Comparison of ENCODE assay signal across 22 cellular contexts in genomic region chr1:230099435-230099834, GRCh38. TPM values are rescaled to one million over a fixed set of nuclear protein-coding genes. Genes with fewer than 3 reads are reported as not detected.
DNase-seq lines count a peak whose midpoint lies in the region; TF ChIP-seq lines count a peak whose summit lies in the region.
"Had no signal": no experiment of that assay in that cellular context is flagged by ENCODE, and none has a peak within 500 bp of the region (broad histone marks: within the 10 kb centered on the region; RNA-seq: fewer than 3 reads in every experiment).

No MANE protein-coding gene starts in this region.

- 88% methylated on average over 1 of the region's 1 CpG for WGBS in esophagus muscularis mucosa
- 100% methylated on average over 1 of the region's 1 CpG for whole genome bisulfite sequencing in hepatocyte (ENCODE audit: low lambda C conversion rate, missing lambda C conversion rate)

- no peak overlapping the region for H3K27ac Mint-ChIP-seq in CD8-positive, alpha-beta memory T cell
- H3K27ac Mint-ChIP-seq in activated T-cell treated with anti-CD3 and anti-CD28 coated beads, Interleukin-2, amount 50 U/mL, for 24 hours: no peak overlapping the region
- H3K27ac Mint-ChIP-seq: T-helper 1 cell treated with Interleukin-12 subunit alpha and Interleukin-12 subunit beta and Interleukin-4 antibody, amounts not matched to agents 30 μg/mL and 1 μg/mL, for 36 hours had no signal

- H3K4me1 Mint-ChIP-seq in CD8-positive, alpha-beta memory T cell: peaks cover 37 to 62% (median 49%) of the 10 kb centered on the region in 3 donors
- peaks cover 52% of the 10 kb centered on the region for H3K4me1 Mint-ChIP-seq in activated T-cell treated with anti-CD3 and anti-CD28 coated beads, Interleukin-2, amount 50 U/mL, for 24 hours (ENCODE audit: low read depth)

- no peak for TF ChIP-seq POLR2A in esophagus muscularis mucosa (IDR thresholded peaks at IDR 0.05; ENCODE audit: low read depth)

- CTCF ChIA-PET in CD8-positive, alpha-beta memory T cell (lab: Charles Lee): interaction anchor here (1.2 kb wide), 1 partner anchor 12 kb away, joined by 3 read pairs; no protein-coding TSS in a partner anchor

- no peak overlapping the region for H3K4me3 Mint-ChIP-seq in CD8-positive, alpha-beta memory T cell
- H3K4me3 Mint-ChIP-seq in activated T-cell treated with anti-CD3 and anti-CD28 coated beads, Interleukin-2, amount 50 U/mL, for 24 hours: no peak overlapping the region
- H3K4me3 Mint-ChIP-seq: T-helper 1 cell treated with Interleukin-12 subunit alpha and Interleukin-12 subunit beta and Interleukin-4 antibody, amounts not matched to agents 30 μg/mL and 1 μg/mL, for 36 hours had no signal

- H3K27ac ChIP-seq in BLaER1: 0 out of 2 replicates have a peak overlapping the region, but pooled peaks have one; percentile 20
- H3K27ac ChIP-seq in esophagus muscularis mucosa (replicated peaks in 1 of 4): peak overlapping the region in 3 of 4 donors; percentile 7 to 83 (median 82)
- H3K27ac ChIP-seq in hepatocyte: no peak overlapping the region
- no peak overlapping the region for H3K27ac ChIP-seq in CD8-positive, alpha-beta memory T cell (ENCODE audit: low read depth, low read length)
- H3K27ac ChIP-seq: HL-60, Peyer's patch, SJCRH30 had no signal

- no peaks in the 10 kb centered on the region for H3K9me2 ChIP-seq in hepatocyte (replicated peaks; ENCODE audit: insufficient read depth)

- H3K4me1 ChIP-seq in BLaER1 (peaks cover 81% of the 10 kb centered on the region), esophagus muscularis mucosa (peaks cover 25 to 89% (median 78%) of the 10 kb centered on the region in 4 donors), hepatocyte (ENCODE audit: insufficient read depth) (peaks cover 16% of the 10 kb centered on the region)
- H3K4me1 ChIP-seq in CD8-positive, alpha-beta memory T cell (ENCODE audit: insufficient read depth, low read length): peaks cover 15% of the 10 kb centered on the region

- intact Hi-C loops in esophagus muscularis mucosa (cut with DNase I): no loop called here

- H3K4me3 ChIP-seq in BLaER1 (no peak overlapping the region), esophagus muscularis mucosa (no peak overlapping the region), hepatocyte (no peak overlapping the region)
- no peak overlapping the region for H3K4me3 ChIP-seq in CD8-positive, alpha-beta memory T cell (ENCODE audit: low read length)
- H3K4me3 ChIP-seq: K562, Peyer's patch, SJCRH30 had no signal

- POLR2A ChIA-PET in CD8-positive, alpha-beta memory T cell (lab: Charles Lee): no interaction called here

- H3K9me3 ChIP-seq in BLaER1 (no peaks in the 10 kb centered on the region), esophagus muscularis mucosa (no peaks in the 10 kb centered on the region), hepatocyte (ENCODE audit: low read depth) (no peaks in the 10 kb centered on the region)
- H3K9me3 ChIP-seq in CD8-positive, alpha-beta memory T cell (ENCODE audit: low read length): no peaks in the 10 kb centered on the region
- H3K9me3 ChIP-seq: Peyer's patch, SJCRH30 had no signal

- no peak overlapping the region for H3K9ac ChIP-seq in BLaER1

- peak; percentile 97 for DNase-seq in G401 (ENCODE audit: low spot score)
- DNase-seq in NCI-H2171 treated with DMSO at 0.1 percent for 48 hours (lab: John Stamatoyannopoulos, UW): peak; percentile 50
- DNase-seq in esophagus muscularis mucosa (ENCODE audit: extremely low spot score): no peak
- no peak for DNase-seq in hepatocyte (ENCODE audit: low spot score)
- DNase-seq in CD8-positive, alpha-beta memory T cell: no peak
- no peak for DNase-seq in activated T-cell treated with anti-CD3 and anti-CD28 coated beads, Interleukin-2, amount 50 U/mL, for 24 hours
- DNase-seq in NK-92 (lab: John Stamatoyannopoulos, UW; ENCODE audit: unreplicated experiment): no peak
- DNase-seq: GF-D8, H7, MM.1S, NCI-H1048, NCI-H1417 treated with DMSO at 0.1 percent for 48 hours, NCI-H1930, NCI-H345, NCI-H524 treated with DMSO at 0.1 percent for 48 hours, NCI-H82, Peyer's patch, SJCRH30 had no signal

- H3K36me3 ChIP-seq in BLaER1 (peaks cover 54% of the 10 kb centered on the region), esophagus muscularis mucosa (no peaks in the 10 kb centered on the region), hepatocyte (replicated peaks; ENCODE audit: insufficient read depth, low read depth) (no peaks in the 10 kb centered on the region)
- H3K36me3 ChIP-seq in CD8-positive, alpha-beta memory T cell (ENCODE audit: insufficient read depth, low read length): no peaks in the 10 kb centered on the region
- H3K36me3 ChIP-seq: Peyer's patch, SJCRH30 had no signal

- peak overlapping the region; percentile 30 for H3K4me2 ChIP-seq in BLaER1
- no peak overlapping the region for H3K4me2 ChIP-seq in hepatocyte

- H3K9me3 Mint-ChIP-seq in CD8-positive, alpha-beta memory T cell: no peaks in the 10 kb centered on the region
- H3K9me3 Mint-ChIP-seq in activated T-cell treated with anti-CD3 and anti-CD28 coated beads, Interleukin-2, amount 50 U/mL, for 24 hours: no peaks in the 10 kb centered on the region
- H3K9me3 Mint-ChIP-seq: T-helper 1 cell treated with Interleukin-12 subunit alpha and Interleukin-12 subunit beta and Interleukin-4 antibody, amounts not matched to agents 30 μg/mL and 1 μg/mL, for 36 hours had no signal

- in situ Hi-C loops in G401 (cut with HindIII; ENCODE audit: low sequenced_read_pairs): no loop called here

- TF ChIP-seq CTCF in esophagus muscularis mucosa (IDR thresholded peaks at IDR 0.05) (no peak), hepatocyte (IDR thresholded peaks at IDR 0.05; ENCODE audit: poor library complexity) (no peak)

- H3K27me3 Mint-ChIP-seq in CD8-positive, alpha-beta memory T cell: peaks cover 0 to 2% of the 10 kb centered on the region in 2 donors
- H3K27me3 Mint-ChIP-seq in activated T-cell treated with anti-CD3 and anti-CD28 coated beads, Interleukin-2, amount 50 U/mL, for 24 hours: no peaks in the 10 kb centered on the region

- peaks cover 89% of the 10 kb centered on the region for H3K79me2 ChIP-seq in hepatocyte

- H3K27me3 ChIP-seq in BLaER1: no peaks in the 10 kb centered on the region
- no peaks in the 10 kb centered on the region for H3K27me3 ChIP-seq in esophagus muscularis mucosa
- no peaks in the 10 kb centered on the region for H3K27me3 ChIP-seq in hepatocyte
- no peaks in the 10 kb centered on the region for H3K27me3 ChIP-seq in CD8-positive, alpha-beta memory T cell (ENCODE audit: insufficient read depth, low read length, poor library complexity, severe bottlenecking)
- H3K27me3 ChIP-seq: Peyer's patch, SJCRH30 had no signal

- H2AFZ ChIP-seq in hepatocyte: no peak overlapping the region

- peaks cover 10 to 20% (median 12%) of the 10 kb centered on the region in 3 donors for H3K36me3 Mint-ChIP-seq in CD8-positive, alpha-beta memory T cell
- peaks cover 58% of the 10 kb centered on the region for H3K36me3 Mint-ChIP-seq in activated T-cell treated with anti-CD3 and anti-CD28 coated beads, Interleukin-2, amount 50 U/mL, for 24 hours (ENCODE audit: low read depth)

- no peak for TF ChIP-seq EP300 in esophagus muscularis mucosa (IDR thresholded peaks at IDR 0.05)

- H4K20me1 ChIP-seq in BLaER1 (peaks cover 100% of the 10 kb centered on the region), hepatocyte (ENCODE audit: insufficient read depth, poor library complexity, severe bottlenecking) (no peaks in the 10 kb centered on the region)

RNA-seq across cellular contexts. Expression of gene GALNT2, which starts 32.4 kb away (rescaled TPM):
- 36.7 and 42.8 TPM in 2 replicates for total RNA-seq in G401 (2014; rRNA removed; shearing (Covaris generic))
- total RNA-seq in esophagus muscularis mucosa (100 to 1,000 TPM in 3 of 4 donors, 10 to 100 TPM in 1; 89.6 to 145 (median 129) TPM), hepatocyte (77.9 and 96.7 TPM in 2 replicates)
- polyA plus RNA-seq in hepatocyte: 131 and 143 TPM in 2 replicates
- total RNA-seq in CD8-positive, alpha-beta memory T cell: 10 to 100 TPM; 65.6 to 69.0 TPM
- 15.7 TPM for polyA plus RNA-seq in CD8-positive, alpha-beta memory T cell

Comparison
In these comparisons a context has a peak if more than half of its experiments do, and no peak if none do; other contexts are left out.
1. H3K27ac ChIP-seq: peak in BLaER1 (single experiment) and esophagus muscularis mucosa (3 of 4); none in hepatocyte (single experiment) and CD8-positive, alpha-beta memory T cell (single experiment).
2. DNase-seq: peak in G401 (single experiment) and NCI-H2171 treated with DMSO at 0.1 percent for 48 hours (single experiment); none in esophagus muscularis mucosa (single experiment), hepatocyte (single experiment), CD8-positive, alpha-beta memory T cell (0 of 5), activated T-cell treated with anti-CD3 and anti-CD28 coated beads, Interleukin-2, amount 50 U/mL, for 24 hours (single experiment) and NK-92 (single experiment).